In the genomic region with DNA sequence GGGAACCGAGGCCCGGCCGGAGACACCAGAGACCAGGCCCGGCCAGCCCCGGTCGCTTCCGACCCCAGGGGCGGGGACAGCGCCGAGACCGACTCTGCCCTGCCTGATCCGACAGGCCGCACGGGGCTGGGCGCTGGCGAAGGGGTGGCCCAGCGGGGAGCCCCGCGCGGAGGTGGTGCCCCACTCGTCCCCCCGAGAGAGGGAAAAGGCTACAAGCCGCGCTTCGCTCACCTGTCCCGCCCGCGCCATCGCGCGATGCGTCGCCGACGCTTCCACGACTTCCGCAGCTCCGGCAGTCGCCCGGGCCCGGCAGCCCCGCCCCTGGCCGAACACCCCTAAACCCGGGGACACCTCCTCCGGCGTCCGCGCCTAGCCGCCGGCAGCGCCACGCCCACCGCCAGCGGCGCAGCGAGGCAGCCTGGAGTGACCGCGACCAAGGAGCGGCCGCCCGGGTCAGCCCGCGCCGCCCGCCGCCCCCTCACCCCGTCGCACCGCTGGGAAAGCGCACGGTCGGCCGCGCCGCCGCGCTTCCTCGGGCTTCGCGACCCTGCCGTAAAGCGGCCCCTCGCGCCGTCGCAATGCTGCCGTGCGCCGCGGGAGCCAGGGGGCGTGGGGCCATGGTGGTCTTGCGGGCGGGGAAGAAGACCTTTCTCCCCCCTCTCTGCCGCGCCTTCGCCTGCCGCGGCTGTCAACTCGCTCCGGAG, we compare ENCODE assay signal across 8 cellular contexts. TPM values are rescaled to one million over a fixed set of nuclear protein-coding genes. Genes with fewer than 3 reads are reported as not detected.
DNase-seq lines count a peak whose midpoint lies in the region; TF ChIP-seq lines count a peak whose summit lies in the region.

BAG5 (minus strand) TSS at position 273 of the 704 bp plus-strand sequence. CDS start 1,493 bp downstream, outside the sequence.
A gene with protein sequence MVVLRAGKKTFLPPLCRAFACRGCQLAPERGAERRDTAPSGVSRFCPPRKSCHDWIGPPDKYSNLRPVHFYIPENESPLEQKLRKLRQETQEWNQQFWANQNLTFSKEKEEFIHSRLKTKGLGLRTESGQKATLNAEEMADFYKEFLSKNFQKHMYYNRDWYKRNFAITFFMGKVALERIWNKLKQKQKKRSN (plus strand): TSS at position 576 of the 704 bp plus-strand sequence. CDS start 42 bp downstream, at position 618.

- H3K4me1 ChIP-seq in OCI-LY3 (ENCODE audit: low read length) (peaks cover 31% of the 10 kb centered on the region), mononuclear cell (ENCODE audit: insufficient read depth, low read length) (peaks cover 43% of the 10 kb centered on the region)

- H3K4me2 ChIP-seq in OCI-LY3 (ENCODE audit: low read length) = peak within 1 kb of the TSS; percentile 97

- H3K9me3 ChIP-seq in OCI-LY3 (ENCODE audit: insufficient read depth, low read length) (no peaks in the 10 kb centered on the region), mononuclear cell (ENCODE audit: low read depth, low read length) (no peaks in the 10 kb centered on the region)

- H3K36me3 ChIP-seq in OCI-LY3 (replicated peaks; ENCODE audit: low read depth, low read length) = peaks cover 29% of the 10 kb centered on the region

- peak within 1 kb of the TSS; percentile 93 for H3K4me3 ChIP-seq in OCI-LY3 (ENCODE audit: low read length)
- peak within 1 kb of the TSS; percentile 90 for H3K4me3 ChIP-seq in mononuclear cell (ENCODE audit: low read length)

- H4K20me1 ChIP-seq in OCI-LY3 (ENCODE audit: insufficient read depth, low read length) = peaks cover 34% of the 10 kb centered on the region

- H2AFZ ChIP-seq in OCI-LY3 (ENCODE audit: low read depth, low read length) = peak within 1 kb of the TSS; percentile 78; the same call in 1 of the 2 replicates

- DNase-seq in COR-L47 (lab: John Stamatoyannopoulos, UW) (peak; percentile 93), GM20000 (ENCODE audit: low spot score) (peak; percentile 99), HT1080 (ENCODE audit: low read depth) (peak; percentile 78), activated T-cell treated with anti-CD3 and anti-CD28 coated beads for 1 hour (ENCODE audit: low read depth) (peak; percentile 75), epidermal melanocyte (ENCODE audit: insufficient read length, low spot score) (peak; percentile 87)
- DNase-seq in stimulated activated CD8-positive, alpha-beta memory T cell treated with anti-CD3 and anti-CD28 coated beads, Interleukin-2, amount 100 ng/mL, for 48 hours (ENCODE audit: low read depth in 2 of 2) = peak; percentile 82 to 86

- peak within 1 kb of the TSS; percentile 90 for H3K9ac ChIP-seq in OCI-LY3 (ENCODE audit: low read length)

- H3K27me3 ChIP-seq in OCI-LY3 (ENCODE audit: low read depth, low read length) (no peaks in the 10 kb centered on the region), mononuclear cell (ENCODE audit: insufficient read depth, low read length) (no peaks in the 10 kb centered on the region)

- peak within 1 kb of the TSS; percentile 77 for H3K27ac ChIP-seq in OCI-LY3 (ENCODE audit: low read length)

- no peak for TF ChIP-seq CTCF in GM20000 (IDR thresholded peaks at IDR 0.05; ENCODE audit: extremely low read depth, missing control alignments)
- TF ChIP-seq CTCF in OCI-LY3 (IDR thresholded peaks at IDR 0.05; ENCODE audit: low read depth, low read length) = no peak

- peaks cover 89% of the 10 kb centered on the region for H3K79me2 ChIP-seq in OCI-LY3 (ENCODE audit: low read length)

RNA-seq across cellular contexts. Expression of gene BAG5, which starts in this region (rescaled TPM):
- 19.7 and 23.8 TPM in 2 replicates for total RNA-seq in HT1080 (2014; rRNA removed; shearing (Covaris generic))
- polyA plus RNA-seq in HT1080 (2015; cell fraction: cytosol; rRNA removed) = 18.3 and 20.9 TPM in 2 replicates
- 13.4 and 14.0 TPM in 2 replicates for polyA plus RNA-seq in HT1080 (2015; cell fraction: nucleus; rRNA removed)
- 45.8 TPM for total RNA-seq in mononuclear cell

RNA-seq across cellular contexts. Expression of the second gene that starts in this region (rescaled TPM):
- 24.0 and 50.6 TPM in 2 replicates for total RNA-seq in HT1080 (2014; rRNA removed; shearing (Covaris generic))
- 37.7 and 45.1 TPM in 2 replicates for polyA plus RNA-seq in HT1080 (2015; cell fraction: cytosol; rRNA removed)
- polyA plus RNA-seq in HT1080 (2015; cell fraction: nucleus; rRNA removed) = 13.8 and 15.8 TPM in 2 replicates
- total RNA-seq in mononuclear cell = 11.3 TPM

Comparison
In these comparisons a context has a peak if more than half of its experiments do, and no peak if none do; other contexts are left out.
1. Peak in every context shown above with its lines: DNase-seq, H3K4me3 ChIP-seq and H3K27ac ChIP-seq.